15 cellular contexts compared by ENCODE assay signal in genomic region chr4:87051121-87051713, GRCh38.
DNase-seq lines count a peak whose midpoint lies in the region; ATAC-seq and TF ChIP-seq lines count a peak whose summit lies in the region.
"Had no signal": no experiment of that assay in that cellular context is flagged by ENCODE, and none has a peak within 500 bp of the region (broad histone marks: within the 10 kb centered on the region; RNA-seq: fewer than 3 reads in every experiment).

No MANE protein-coding gene starts in this region.

- H3K9me3 Mint-ChIP-seq in HFFc6 (no peaks in the 10 kb centered on the region), chondrocyte (ENCODE audit: low read depth) (no peaks in the 10 kb centered on the region)
- H3K9me3 Mint-ChIP-seq: GM23338 had no signal

- in situ Hi-C loops in GM13977 (cut with MboI; ENCODE audit: low pct_unique_long_range_greater_than_20kb, low sequenced_read_pairs, unreplicated experiment) = no loop called here

- H3K4me3 Mint-ChIP-seq in HFFc6 (no peak overlapping the region), chondrocyte (ENCODE audit: unreplicated experiment) (no peak overlapping the region)
- H3K4me3 Mint-ChIP-seq: GM23338 had no signal

- DNase-seq in EL = peak; percentile 11
- DNase-seq in HFFc6 = no peak
- no peak for DNase-seq in chondrocyte (ENCODE audit: low spot score)
- DNase-seq in sciatic nerve (ENCODE audit: low spot score) = no peak
- DNase-seq in NCI-H526 (lab: John Stamatoyannopoulos, UW) = no peak
- no peak for DNase-seq in GM13977 (ENCODE audit: low spot score)
- DNase-seq in GM03348 (ENCODE audit: low spot score) = no peak
- DNase-seq: activated CD4-positive, alpha-beta T cell treated with anti-CD3 and anti-CD28 coated beads for 1 hour; activated effector memory CD4-positive, alpha-beta T cell treated with anti-CD3 and anti-CD28 coated beads, Interleukin-2, amount 50 U/mL, for 16 hours; left colon; NCI-H1694; NCI-H524; stimulated activated CD4-positive, alpha-beta T cell treated with anti-CD3 and anti-CD28 coated beads, Interleukin-2, amount 100 ng/mL, for 24 hours; stimulated activated CD8-positive, alpha-beta memory T cell treated with anti-CD3 and anti-CD28 coated beads, Interleukin-4, amount 100 ng/mL, for 48 hours had no signal

- H3K36me3 Mint-ChIP-seq in HFFc6 (ENCODE audit: low read depth) = peaks cover 23% of the 10 kb centered on the region
- H3K36me3 Mint-ChIP-seq in chondrocyte (ENCODE audit: low read depth) = peaks cover 6% of the 10 kb centered on the region

- H3K4me1 Mint-ChIP-seq in HFFc6 (ENCODE audit: low read depth) (peaks cover 46% of the 10 kb centered on the region), chondrocyte (ENCODE audit: low read depth) (peaks cover 34% of the 10 kb centered on the region)

- intact Hi-C loops in sciatic nerve (cut with DNase I) = no loop called here

- peak; percentile 21 for ATAC-seq in sciatic nerve
- ATAC-seq: GM23338, left colon had no signal

- TF ChIP-seq CTCF in HFFc6 (IDR thresholded peaks at IDR 0.05) (no peak), chondrocyte (IDR thresholded peaks at IDR 0.05) (no peak), GM13977 (IDR thresholded peaks at IDR 0.05; ENCODE audit: extremely low read depth, insufficient read depth, missing control alignments) (no peak)

- peak overlapping the region; percentile 42 for H3K27ac Mint-ChIP-seq in HFFc6
- peak overlapping the region; percentile 51 for H3K27ac Mint-ChIP-seq in chondrocyte (ENCODE audit: unreplicated experiment)
- H3K27ac Mint-ChIP-seq: GM23338 had no signal

- H3K27me3 Mint-ChIP-seq in HFFc6 (ENCODE audit: insufficient read depth) (peaks cover 2% of the 10 kb centered on the region; the same call in 1 of the 2 replicates), chondrocyte (ENCODE audit: low read depth) (no peaks in the 10 kb centered on the region)
